Comparison of ENCODE assay signal across 8 cellular contexts in genomic region chr15:83747050-83747717, GRCh38.
DNase-seq lines count a peak whose midpoint lies in the region; ATAC-seq and TF ChIP-seq lines count a peak whose summit lies in the region.

No MANE protein-coding gene starts in this region.

- peak; percentile 27; the same call in 1 of the 2 replicates for TF ChIP-seq CTCF in RWPE1 (conservative IDR thresholded peaks at IDR 0.05; ENCODE audit: low read depth)
- no peak for TF ChIP-seq CTCF in foreskin fibroblast (IDR thresholded peaks at IDR 0.05; ENCODE audit: low read depth, low read length)
- TF ChIP-seq CTCF in prostate gland (IDR thresholded peaks at IDR 0.05): peak in 3 of 4 experiments; percentile 17 to 53 (median 47)

- H3K4me1 ChIP-seq in prostate gland (replicated peaks): no peaks in the 10 kb centered on the region

- H3K9me3 ChIP-seq in prostate gland: no peaks in the 10 kb centered on the region

- no peak overlapping the region for H3K27ac ChIP-seq in RWPE1
- peak overlapping the region in 1 of 2 donors; percentile 20 for H3K27ac ChIP-seq in prostate gland

- intact Hi-C loops in prostate gland (cut with DNase I): loop anchor here (5.0 to 10.0 kb wide), 5 partner anchors 90 to 302 kb away; partner anchors contain the start of gene SH3GL3

- peak overlapping the region in 1 of 2 donors; percentile 32 for H3K4me3 ChIP-seq in foreskin fibroblast (ENCODE audit: low read depth in 1 of 2, low read length in 2 of 2)
- no peak overlapping the region for H3K4me3 ChIP-seq in prostate gland

- WGBS in prostate gland: 47% methylated on average over 5 of the region's 5 CpGs

- no peak for ATAC-seq in HG02852 (IDR thresholded peaks at IDR 0.05; ENCODE audit: unreplicated experiment)

- POLR2A ChIA-PET in RWPE1 (lab: Yijun Ruan, JAX; ENCODE audit: low non-redundant PET): no interaction called here

- DNase-seq in Daoy (ENCODE audit: low read depth) (peak; percentile 42), RWPE1 (ENCODE audit: low spot score) (peak; percentile 55), foreskin fibroblast (peak; percentile 13 to 62), prostate gland (ENCODE audit: low spot score) (peak; percentile 12), 8988T (no peak), amniotic stem cell (lab: John Stamatoyannopoulos, UW) (no peak), NAMALWA (ENCODE audit: low spot score) (no peak)

- CTCF ChIA-PET in RWPE1 (lab: Yijun Ruan, JAX): interaction anchor here (0.6 to 0.8 kb wide), 7 partner anchors 17 to 302 kb away, joined by 3 to 5 read pairs (median 3); no protein-coding TSS in a partner anchor

- H3K36me3 ChIP-seq in prostate gland: no peaks in the 10 kb centered on the region

- no peaks in the 10 kb centered on the region for H3K27me3 ChIP-seq in prostate gland (replicated peaks; ENCODE audit: insufficient read depth)

- no peak for TF ChIP-seq POLR2A in prostate gland (IDR thresholded peaks at IDR 0.05)

Comparison
In these comparisons a context has a peak if more than half of its experiments do, and no peak if none do; other contexts are left out.
1. DNase-seq: peak in Daoy (single experiment), RWPE1 (single experiment), foreskin fibroblast (2 of 2) and prostate gland (single experiment); none in 8988T (single experiment), amniotic stem cell (single experiment) and NAMALWA (single experiment).